ENCODE assay signal across 8 cellular contexts in the genomic region with DNA sequence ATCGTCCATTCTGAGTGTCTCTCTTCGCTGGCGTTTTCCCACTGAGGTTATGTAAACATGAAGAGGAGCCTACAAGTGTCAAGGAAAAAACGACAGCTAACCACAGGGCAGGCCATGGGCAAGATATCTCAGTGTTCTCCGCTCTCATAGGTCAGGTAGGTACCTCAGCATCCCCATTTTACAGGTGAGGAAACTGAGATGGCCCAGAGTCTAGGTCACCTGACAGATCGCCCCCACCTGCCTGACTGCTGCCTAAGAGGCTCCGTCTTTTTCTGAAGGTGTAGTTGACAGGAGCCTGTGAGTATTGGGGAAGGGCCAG. TPM values are rescaled to one million over a fixed set of nuclear protein-coding genes. Genes with fewer than 3 reads are reported as not detected.
DNase-seq lines count a peak whose midpoint lies in the region; ATAC-seq, FAIRE-seq and TF ChIP-seq lines count a peak whose summit lies in the region.

No MANE protein-coding gene starts in this region.

- 21 to 31% (median 25%) methylated on average over 7 of the region's 7 CpGs for WGBS in heart left ventricle, 4 donors
- 10 to 16% methylated on average over 7 of the region's 7 CpGs for WGBS in body of pancreas, 2 donors
- WGBS in mesenchymal stem cell: 24% methylated on average over 6 of the region's 7 CpGs
- 19 to 21% methylated on average over 7 of the region's 7 CpGs for WGBS in aorta, 2 donors

- peak overlapping the region in 1 of 2 experiments; percentile 26 for H2BK12ac ChIP-seq in mesenchymal stem cell (ENCODE audit: low read length in 2 of 2)

- H3K27ac ChIP-seq in heart left ventricle (peak overlapping the region in 11 of 12 donors; percentile 86 to 99 (median 97)), body of pancreas (peak overlapping the region; percentile 76 to 99 (median 90)), mesenchymal stem cell (ENCODE audit: low read length, poor library complexity, severe bottlenecking) (peak overlapping the region; percentile 60), aorta (ENCODE audit: low read depth in 1 of 2, low read length in 2 of 2) (no peak overlapping the region)

- H3K4me3 ChIP-seq in heart left ventricle (peak overlapping the region; percentile 46 to 93 (median 82)), body of pancreas (peak overlapping the region; percentile 19 to 21), mesenchymal stem cell (ENCODE audit: insufficient read depth in 1 of 2, low read depth in 1 of 2, low read length in 2 of 2) (peak overlapping the region; percentile 57 to 98), aorta (ENCODE audit: low read length in 2 of 2) (peak overlapping the region; percentile 28 to 31)

- peaks cover 0 to 11% (median 7%) of the 10 kb centered on the region in 9 donors for H3K36me3 ChIP-seq in heart left ventricle
- H3K36me3 ChIP-seq in body of pancreas (replicated peaks in 1 of 2; ENCODE audit: insufficient read depth in 1 of 2, low read depth in 2 of 2): peaks cover 0 to 2% of the 10 kb centered on the region in 2 donors
- peaks cover 0 to 12% of the 10 kb centered on the region in 2 experiments for H3K36me3 ChIP-seq in mesenchymal stem cell (ENCODE audit: control insufficient read depth in 1 of 2, insufficient read depth in 2 of 2, low read depth in 1 of 2, low read length in 2 of 2)
- no peaks in the 10 kb centered on the region for H3K36me3 ChIP-seq in aorta (ENCODE audit: control insufficient read depth in 1 of 2, insufficient read depth in 2 of 2, low read length in 1 of 2)

- intact Hi-C loops in heart left ventricle (cut with DNase I): loop anchor here in 9 of 10 donors (2.0 to 10.0 kb wide), 4 partner anchors 276 to 346 kb away; a partner anchor contains a TSS
- intact Hi-C loops in cardiac septum (cut with DNase I): loop anchor here (5.0 kb wide), 1 partner anchor 346 kb away; no protein-coding TSS in a partner anchor
- intact Hi-C loops in body of pancreas (cut with DNase I): loop anchor here (10.0 kb wide), 1 partner anchor 343 kb away; a partner anchor contains a TSS
- intact Hi-C loops in aorta (cut with DNase I): loop anchor here (2.0 to 10.0 kb wide), 3 partner anchors 183 to 346 kb away; a partner anchor contains a TSS

- peak overlapping the region; percentile 33 for H2AFZ ChIP-seq in mesenchymal stem cell (ENCODE audit: low read depth, low read length)

- H3K27me3 ChIP-seq in heart left ventricle (no peaks in the 10 kb centered on the region), body of pancreas (no peaks in the 10 kb centered on the region), mesenchymal stem cell (ENCODE audit: control insufficient read depth in 1 of 2, insufficient read depth in 1 of 2, low read length in 2 of 2) (no peaks in the 10 kb centered on the region), aorta (ENCODE audit: control insufficient read depth in 1 of 2, insufficient read depth in 2 of 2, low read length in 1 of 2) (no peaks in the 10 kb centered on the region)

- FAIRE-seq in H54 (lab: Jason Lieb, UNC): no peak

- no peak overlapping the region for H2BK15ac ChIP-seq in mesenchymal stem cell (ENCODE audit: low read depth, poor library complexity, severe bottlenecking)

- H3K4me2 ChIP-seq in mesenchymal stem cell (ENCODE audit: low read length, poor library complexity, severe bottlenecking): peak overlapping the region; percentile 68

- no peak overlapping the region for H2AK5ac ChIP-seq in mesenchymal stem cell (ENCODE audit: low read length, severe bottlenecking)

- peaks cover 0 to 4% (median 0%) of the 10 kb centered on the region in 12 donors for H3K9me3 ChIP-seq in heart left ventricle
- H3K9me3 ChIP-seq in body of pancreas: no peaks in the 10 kb centered on the region
- H3K9me3 ChIP-seq in mesenchymal stem cell (ENCODE audit: control insufficient read depth, low read length): no peaks in the 10 kb centered on the region
- no peaks in the 10 kb centered on the region for H3K9me3 ChIP-seq in aorta (ENCODE audit: control insufficient read depth, low read length)

- H2BK120ac ChIP-seq in mesenchymal stem cell (ENCODE audit: low read depth, low read length): no peak overlapping the region

- no peak overlapping the region for H3K23ac ChIP-seq in mesenchymal stem cell (ENCODE audit: low read length in 2 of 2)

- H4K8ac ChIP-seq in mesenchymal stem cell (ENCODE audit: low read length): peak overlapping the region; percentile 40

- peaks cover 7% of the 10 kb centered on the region for H3K79me1 ChIP-seq in mesenchymal stem cell (replicated peaks; ENCODE audit: low read length, poor library complexity, severe bottlenecking)

- H3K9ac ChIP-seq in mesenchymal stem cell (ENCODE audit: low read length): peak overlapping the region; percentile 89

- no peak for DNase-seq in heart left ventricle
- DNase-seq in cardiac septum (ENCODE audit: low spot score): no peak
- no peak for DNase-seq in body of pancreas
- DNase-seq in mesenchymal stem cell: no peak
- no peak for DNase-seq in aorta
- DNase-seq in C1 segment of cervical spinal cord (lab: John Stamatoyannopoulos, UW): no peak
- no peak for DNase-seq in H54 (ENCODE audit: insufficient read length, low spot score)

- ATAC-seq in heart left ventricle: peak in 1 of 4 donors; percentile 0
- ATAC-seq in body of pancreas: no peak
- ATAC-seq in aorta (ENCODE audit: low FRiP score): no peak
- ATAC-seq in GM21381 (IDR thresholded peaks at IDR 0.05; ENCODE audit: unreplicated experiment): no peak

- H3K4me1 ChIP-seq in heart left ventricle: peaks cover 2 to 36% (median 22%) of the 10 kb centered on the region in 12 donors
- H3K4me1 ChIP-seq in body of pancreas: peaks cover 21% of the 10 kb centered on the region
- H3K4me1 ChIP-seq in mesenchymal stem cell (ENCODE audit: control insufficient read depth, insufficient read depth, low read depth, low read length): peaks cover 6% of the 10 kb centered on the region
- H3K4me1 ChIP-seq in aorta (ENCODE audit: control insufficient read depth in 1 of 2, insufficient read depth in 2 of 2, low read length in 2 of 2): peaks cover 0 to 3% of the 10 kb centered on the region in 2 donors

- no peak overlapping the region for H4K91ac ChIP-seq in mesenchymal stem cell (ENCODE audit: low read length)

- H3K14ac ChIP-seq in mesenchymal stem cell (ENCODE audit: low read length in 2 of 2): no peak overlapping the region

- TF ChIP-seq POLR2A in heart left ventricle (IDR thresholded peaks at IDR 0.05) (no peak), body of pancreas (IDR thresholded peaks at IDR 0.05) (no peak), H54 (IDR thresholded peaks at IDR 0.05; ENCODE audit: low read depth, low read length) (no peak)

- H2BK5ac ChIP-seq in mesenchymal stem cell (ENCODE audit: low read depth, low read length, poor library complexity, severe bottlenecking): no peak overlapping the region

- TF ChIP-seq CTCF in heart left ventricle (IDR thresholded peaks at IDR 0.05) (no peak), body of pancreas (IDR thresholded peaks at IDR 0.05) (no peak)

- H3K4ac ChIP-seq in mesenchymal stem cell (ENCODE audit: low read depth in 1 of 2, low read length in 2 of 2): no peak overlapping the region

- peak overlapping the region in 1 of 2 experiments; percentile 79 for H3K18ac ChIP-seq in mesenchymal stem cell (ENCODE audit: low read depth in 1 of 2, low read length in 2 of 2)

RNA-seq across cellular contexts. Expression of a gene that starts 0.8 kb away (rescaled TPM):
- 100 to 1,000 TPM; 159 to 294 (median 255) TPM for total RNA-seq in heart left ventricle
- 100 to 1,000 TPM; 314 to 601 TPM for polyA plus RNA-seq in heart left ventricle
- total RNA-seq in cardiac septum: 183 TPM
- total RNA-seq in body of pancreas: 10 to 100 TPM; 18.9 to 30.3 TPM
- polyA plus RNA-seq in mesenchymal stem cell (2013, experiment 1 of 2): 128 TPM
- polyA plus RNA-seq in mesenchymal stem cell (2013, experiment 2 of 2): 131 TPM
- 10 to 100 TPM; 30.6 to 34.1 TPM for total RNA-seq in aorta
- 10 to 100 TPM; 72.3 to 81.5 TPM for polyA plus RNA-seq in aorta

RNA-seq across cellular contexts. Expression of a gene that starts 11.9 kb away (rescaled TPM):
- total RNA-seq in heart left ventricle: 100 to 1,000 TPM in 7 of 9 donors, 10 to 100 TPM in 2; 15.3 to 179 (median 115) TPM
- 100 to 1,000 TPM; 121 to 235 TPM for polyA plus RNA-seq in heart left ventricle
- 123 TPM for total RNA-seq in cardiac septum
- total RNA-seq in body of pancreas: 10 to 100 TPM; 13.8 to 14.8 TPM
- polyA plus RNA-seq in mesenchymal stem cell (2013, experiment 1 of 2): 45.0 TPM
- polyA plus RNA-seq in mesenchymal stem cell (2013, experiment 2 of 2): 47.4 TPM
- total RNA-seq in aorta: 10 to 100 TPM; 62.9 to 71.3 TPM
- 100 to 1,000 TPM in 1 of 2 donors, 10 to 100 TPM in 1; 93.8 to 143 TPM for polyA plus RNA-seq in aorta

RNA-seq across cellular contexts. Expression of a gene that starts 17.4 kb away (rescaled TPM):
- total RNA-seq in heart left ventricle (1 to 10 TPM; 1.8 to 6.9 (median 4.7) TPM), cardiac septum (4.5 TPM), body of pancreas (10 to 100 TPM in 1 of 2 donors, 1 to 10 TPM in 1; 9.2 to 12.2 TPM), aorta (10 to 100 TPM; 14.4 to 24.4 TPM)
- polyA plus RNA-seq in heart left ventricle (1 to 10 TPM; 2.6 to 6.3 TPM), aorta (10 to 100 TPM; 12.8 to 16.6 TPM)
- polyA plus RNA-seq in mesenchymal stem cell (2013, experiment 1 of 2): 0.72 TPM
- polyA plus RNA-seq in mesenchymal stem cell (2013, experiment 2 of 2): 0.73 TPM

RNA-seq across cellular contexts. Expression of a gene that starts 20.8 kb away (rescaled TPM):
- total RNA-seq in heart left ventricle (10 to 100 TPM; 10.6 to 48.3 (median 13.8) TPM), cardiac septum (11.2 TPM), body of pancreas (10 to 100 TPM in 1 of 2 donors, 1 to 10 TPM in 1; 8.2 to 11.2 TPM), aorta (10 to 100 TPM; 22.3 to 27.6 TPM)
- polyA plus RNA-seq in heart left ventricle (10 to 100 TPM in 1 of 2 donors, 1 to 10 TPM in 1; 5.2 to 14.7 TPM), aorta (10 to 100 TPM in 1 of 2 donors, 1 to 10 TPM in 1; 8.4 to 16.3 TPM)
- polyA plus RNA-seq in mesenchymal stem cell (2013, experiment 1 of 2): 22.4 TPM
- polyA plus RNA-seq in mesenchymal stem cell (2013, experiment 2 of 2): 22.4 TPM

RNA-seq across cellular contexts. Expression of a gene that starts 39.2 kb away (rescaled TPM):
- total RNA-seq in heart left ventricle (under 1 TPM in 8 of 9 donors, not detected in 1; 0.12 to 0.47 (median 0.30) TPM), cardiac septum (0.35 TPM), body of pancreas (1 to 10 TPM in 1 of 2 donors, under 1 TPM in 1; 0.52 to 2.0 TPM), aorta (1 to 10 TPM; 1.0 to 1.1 TPM)
- polyA plus RNA-seq in heart left ventricle (under 1 TPM; 0.19 to 0.23 TPM), aorta (1 to 10 TPM; 1.8 to 3.8 TPM)
- polyA plus RNA-seq in mesenchymal stem cell (2013, experiment 1 of 2): 0.17 TPM
- 0.25 TPM for polyA plus RNA-seq in mesenchymal stem cell (2013, experiment 2 of 2)

Comparison
In these comparisons a context has a peak if more than half of its experiments do, and no peak if none do; other contexts are left out.
1. H3K27ac ChIP-seq: peak in heart left ventricle (11 of 12), body of pancreas (4 of 4) and mesenchymal stem cell (single experiment); none in aorta (0 of 2).
2. H3K4me3 ChIP-seq: peak in every context shown above with its lines; median percentile 82 in heart left ventricle; 78 in mesenchymal stem cell; 30 in aorta; 20 in body of pancreas.